Comparison of ENCODE assay signal across 15 cellular contexts in genomic region chr17:49914096-49914490, GRCh38. TPM values are rescaled to one million over a fixed set of nuclear protein-coding genes. Genes with fewer than 3 reads are reported as not detected.
A peak's percentile ranks its signal among the peaks of the same experiment; 100 is the strongest.
DNase-seq lines count a peak whose midpoint lies in the region; TF ChIP-seq lines count a peak whose summit lies in the region.
"Had no signal": no experiment of that assay in that cellular context is flagged by ENCODE, and none has a peak within 500 bp of the region (broad histone marks: within the 10 kb centered on the region; RNA-seq: fewer than 3 reads in every experiment).

No MANE protein-coding gene starts in this region.

- no peak for TF ChIP-seq CTCF in A673 (conservative IDR thresholded peaks at IDR 0.05; ENCODE audit: low read depth, low read length)
- TF ChIP-seq CTCF in coronary artery (IDR thresholded peaks at IDR 0.05) = no peak

- H3K4me1 ChIP-seq in A673 (ENCODE audit: insufficient read depth, low read length, poor library complexity, severe bottlenecking) = no peaks in the 10 kb centered on the region

- BruUV-seq in A673 (replicated peaks; lab: Mats Ljungman, UMichigan) = no TSS peak

- POLR2A ChIA-PET in A673 (lab: Charles Lee; ENCODE audit: low non-redundant PET) = no interaction called here

- no peaks in the 10 kb centered on the region for H3K9me3 ChIP-seq in A673 (ENCODE audit: low read depth, low read length, poor library complexity, severe bottlenecking)
- H3K9me3 ChIP-seq: right atrium auricular region had no signal

- H3K36me3 ChIP-seq in A673 (ENCODE audit: insufficient read depth, low read length, poor library complexity, severe bottlenecking) = no peaks in the 10 kb centered on the region
- H3K36me3 ChIP-seq: right atrium auricular region had no signal

- peaks cover 25% of the 10 kb centered on the region for H3K27me3 ChIP-seq in A673 (replicated peaks; ENCODE audit: insufficient read depth, low read depth, low read length, poor library complexity)

- intact Hi-C loops in A673 (cut with micrococcal nuclease; ENCODE audit: unreplicated experiment) = no loop called here

- H3K4me3 ChIP-seq in A673 (ENCODE audit: low read depth, low read length, poor library complexity, severe bottlenecking) = no peak overlapping the region
- H3K4me3 ChIP-seq in coronary artery = no peak overlapping the region
- H3K4me3 ChIP-seq: hepatocyte, right atrium auricular region had no signal

- H3K27ac ChIP-seq in A673 (ENCODE audit: low read depth, low read length, poor library complexity, severe bottlenecking) (no peak overlapping the region), coronary artery (no peak overlapping the region)
- H3K27ac ChIP-seq: hepatocyte, right atrium auricular region had no signal

- DNase-seq in A673 (ENCODE audit: low spot score) = peak; percentile 27
- peak; percentile 62 for DNase-seq in DMS 273 treated with DMSO at 0.1 percent for 48 hours (lab: John Stamatoyannopoulos, UW)
- DNase-seq in NCI-H187 treated with DMSO at 0.1 percent for 48 hours (lab: John Stamatoyannopoulos, UW) = peak; percentile 49
- peak; percentile 44 for DNase-seq in T1000 (lab: John Stamatoyannopoulos, UW)
- DNase-seq in coronary artery (ENCODE audit: low spot score) = no peak
- DNase-seq in CD1c-positive myeloid dendritic cell (ENCODE audit: extremely low spot score) = no peak
- no peak for DNase-seq in activated CD4-positive, alpha-beta T cell treated with anti-CD3 and anti-CD28 coated beads for 1 hour
- no peak for DNase-seq in amygdala (lab: John Stamatoyannopoulos, UW)
- DNase-seq: activated effector memory CD4-positive, alpha-beta T cell treated with anti-CD3 and anti-CD28 coated beads, Interleukin-2, amount 50 U/mL, for 16 hours; amniotic stem cell; effector memory CD8-positive, alpha-beta T cell; SHP77 had no signal

- CTCF ChIA-PET in A673 (lab: Charles Lee) = interaction anchor here (1.4 kb wide), 1 partner anchor 62 kb away, joined by 3 read pairs; no protein-coding TSS in a partner anchor

RNA-seq across cellular contexts. Expression of gene DLX4, which starts 54.9 kb away (rescaled TPM):
- 0.82 and 1.0 TPM in 2 replicates for total RNA-seq in A673 (2021)
- total RNA-seq: IMR-90 had no signal

Comparison
In these comparisons a context has a peak if more than half of its experiments do, and no peak if none do; other contexts are left out.
1. DNase-seq: peak in A673 (single experiment), DMS 273 treated with DMSO at 0.1 percent for 48 hours (single experiment), NCI-H187 treated with DMSO at 0.1 percent for 48 hours (single experiment) and T1000 (single experiment); none in coronary artery (single experiment), CD1c-positive myeloid dendritic cell (single experiment), activated CD4-positive, alpha-beta T cell treated with anti-CD3 and anti-CD28 coated beads for 1 hour (single experiment) and amygdala (0 of 56).